Comparison of ENCODE assay signal across 1 cellular context in the genomic region with DNA sequence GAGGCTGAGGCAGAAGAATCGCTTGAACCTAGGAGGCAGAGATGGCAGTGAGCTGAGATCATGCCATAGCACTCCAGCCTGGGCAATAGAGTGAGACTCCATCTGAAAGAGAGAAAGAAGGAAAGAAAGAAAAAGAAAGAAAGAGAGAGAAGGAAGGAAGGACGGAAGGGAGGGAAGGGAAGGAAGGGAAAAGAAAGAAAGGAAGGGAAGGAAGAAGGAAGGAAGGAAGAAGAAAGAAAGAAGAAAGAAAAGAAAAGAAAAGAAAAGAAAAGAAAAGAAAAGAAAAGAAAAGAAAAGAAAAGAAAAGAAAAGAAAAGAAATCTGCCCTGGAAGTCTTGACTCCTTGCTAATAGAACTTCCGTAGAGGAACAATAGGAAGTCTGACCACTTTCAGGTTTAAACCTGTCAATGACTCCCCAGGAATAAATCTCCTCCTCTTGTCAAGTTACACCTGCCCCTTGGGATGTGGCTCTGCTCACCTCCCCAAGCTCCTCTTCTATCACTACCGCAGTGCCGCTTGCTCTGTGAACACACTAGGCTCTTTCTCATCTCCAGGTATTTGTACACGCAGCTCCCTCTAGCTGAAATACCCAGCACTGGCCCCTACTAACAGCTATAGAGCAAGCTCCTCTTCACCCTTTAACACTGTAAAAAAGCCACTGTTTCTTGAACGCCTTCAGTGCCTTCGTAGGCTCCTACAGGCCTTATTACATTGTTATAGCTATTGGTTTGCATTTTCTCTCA.
A peak's percentile ranks its signal among the peaks of the same experiment; 100 is the strongest.
TF ChIP-seq lines count a peak whose summit lies in the region.

No MANE protein-coding gene starts in this region.

TF ChIP-seq in HEK293, 187 proteins besides CTCF, POLR2A, EP300 and RAD21 (continued from another document):
- no peak for TF ChIP-seq ZBTB44 (tag by site-specific recombination; IDR thresholded peaks at IDR 0.05)
- TF ChIP-seq ZNF645 (tag by site-specific recombination; IDR thresholded peaks at IDR 0.05): no peak
- no peak for TF ChIP-seq ZNF521 (tag by site-specific recombination; IDR thresholded peaks at IDR 0.05)
- TF ChIP-seq TCF7L2 (IDR thresholded peaks at IDR 0.05; ENCODE audit: borderline replicate concordance, low read depth, low read length): no peak
- TF ChIP-seq ZNF544 (tag by site-specific recombination; IDR thresholded peaks at IDR 0.05): no peak
- TF ChIP-seq ZNF366 (tag by site-specific recombination; conservative IDR thresholded peaks at IDR 0.05): peak; percentile 77
- TF ChIP-seq ZNF654 (tag by site-specific recombination; IDR thresholded peaks at IDR 0.05; ENCODE audit: low read depth): peak; percentile 26
